Comparison of ENCODE assay signal across 22 cellular contexts in genomic region chr1:236850077-236850476, GRCh38. TPM values are rescaled to one million over a fixed set of nuclear protein-coding genes. Genes with fewer than 3 reads are reported as not detected.
DNase-seq lines count a peak whose midpoint lies in the region; ATAC-seq, FAIRE-seq and TF ChIP-seq lines count a peak whose summit lies in the region.
"Had no signal": no experiment of that assay in that cellular context is flagged by ENCODE, and none has a peak within 500 bp of the region (broad histone marks: within the 10 kb centered on the region; RNA-seq: fewer than 3 reads in every experiment).

No MANE protein-coding gene starts in this region.

- no peaks in the 10 kb centered on the region for H3K27me3 ChIP-seq in thyroid gland
- H3K27me3 ChIP-seq: BLaER1 had no signal

- FAIRE-seq in TTC549 (lab: Jason Lieb, UNC) (peak; percentile 64), endometrium (lab: Jason Lieb, UNC) (peak; percentile 97)
- FAIRE-seq: A549, HepG2 had no signal

- no peak overlapping the region for H3K27ac ChIP-seq in thyroid gland
- H3K27ac ChIP-seq: 22Rv1, A549, BLaER1 had no signal

- DNase-seq in DMS 273 (lab: John Stamatoyannopoulos, UW; ENCODE audit: unreplicated experiment) (peak; percentile 23), DMS 273 treated with DMSO at 0.1 percent for 48 hours (lab: John Stamatoyannopoulos, UW) (no peak), G401 (ENCODE audit: low spot score) (peak; percentile 37), COLO668 (lab: John Stamatoyannopoulos, UW; ENCODE audit: unreplicated experiment) (no peak), thyroid gland (no peak)
- DNase-seq: AML-193; Calu3; CD4-positive, alpha-beta memory T cell; DMS153; DMS79; GF-D8; GOT3; H7; HFFc6 had no signal

- no peaks in the 10 kb centered on the region for H3K9me3 ChIP-seq in thyroid gland
- H3K9me3 ChIP-seq: A549, BLaER1 had no signal

- in situ Hi-C loops in G401 (cut with HindIII; ENCODE audit: low sequenced_read_pairs), result no loop called here

- no peak overlapping the region for H3K4me3 ChIP-seq in thyroid gland (replicated peaks in 1 of 3)
- H3K4me3 ChIP-seq: A549, BLaER1 had no signal

- TF ChIP-seq POLR2A in thyroid gland (IDR thresholded peaks at IDR 0.05), result no peak

- intact Hi-C loops in thyroid gland (cut with DNase I), result no loop called here

- no peak for ATAC-seq in GM18873 (IDR thresholded peaks at IDR 0.05; ENCODE audit: low FRiP score, unreplicated experiment)
- ATAC-seq: A549, HCT116, HepG2 had no signal

- H3K4me1 ChIP-seq in thyroid gland, result peaks cover 0 to 2% of the 10 kb centered on the region in 2 donors
- H3K4me1 ChIP-seq: A549 had no signal

- peaks cover 5 to 31% of the 10 kb centered on the region in 2 donors for H3K36me3 ChIP-seq in thyroid gland

- WGBS in thyroid gland, 2 donors, result 80 to 91% methylated on average over 2 of the region's 2 CpGs

- TF ChIP-seq CTCF in thyroid gland (IDR thresholded peaks at IDR 0.05), result no peak

RNA-seq across cellular contexts. Expression of gene MTR, which starts 55.0 kb away (rescaled TPM):
- 6.3 and 10.7 TPM in 2 replicates for total RNA-seq in G401 (2014; rRNA removed; shearing (Covaris generic))
- total RNA-seq in thyroid gland, result 10 to 100 TPM; 43.2 to 78.3 (median 47.0) TPM

Comparison
In these comparisons a context has a peak if more than half of its experiments do, and no peak if none do; other contexts are left out.
1. DNase-seq: peak in DMS 273 (single experiment) and G401 (single experiment); none in DMS 273 treated with DMSO at 0.1 percent for 48 hours (single experiment), COLO668 (single experiment) and thyroid gland (0 of 2).